13 cellular contexts compared by ENCODE assay signal in the genomic region with DNA sequence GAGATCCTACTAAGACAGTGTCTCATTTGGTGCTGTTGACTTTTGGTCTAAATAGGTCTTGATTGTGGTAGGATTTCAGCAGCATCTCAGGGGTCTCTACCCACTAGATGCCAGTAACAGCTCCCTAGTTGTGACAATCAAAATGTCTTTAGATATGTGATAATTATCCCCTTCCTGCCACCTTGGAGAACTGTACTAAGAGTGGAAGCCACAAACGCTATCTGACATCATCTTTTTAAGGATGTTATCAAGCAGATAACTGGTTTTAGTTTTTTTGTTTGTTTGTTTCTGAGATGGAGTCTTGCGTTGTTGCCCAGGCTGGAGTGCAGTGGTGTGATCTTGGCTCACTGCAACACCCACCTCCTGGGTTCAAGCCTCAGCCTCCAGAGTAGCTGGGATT.
"Had no signal": no experiment of that assay in that cellular context is flagged by ENCODE, and none has a peak within 500 bp of the region (broad histone marks: within the 10 kb centered on the region; RNA-seq: fewer than 3 reads in every experiment).

No MANE protein-coding gene starts in this region.

- H3K36me3 ChIP-seq: sigmoid colon had no signal

- H3K4me3 ChIP-seq: sigmoid colon, suprapubic skin, upper lobe of left lung had no signal

- H3K36me3 Mint-ChIP-seq: WTC11 had no signal

- DNase-seq: activated CD4-positive, alpha-beta T cell treated with anti-CD3 and anti-CD28 coated beads, Interleukin-2, amount 50 U/mL, for 1 hour; activated effector memory CD4-positive, alpha-beta T cell treated with anti-CD3 and anti-CD28 coated beads, Interleukin-2, amount 50 U/mL, for 16 hours; activated T-cell treated with anti-CD3 and anti-CD28 coated beads for 4 hours; foreskin melanocyte; head of caudate nucleus; left colon; nephron progenitor cell; sigmoid colon; stimulated activated CD4-positive, alpha-beta T cell treated with anti-CD3 and anti-CD28 coated beads, Interleukin-12 subunit alpha, Interleukin-12 subunit beta, amount 100 ng/mL, for 4 hours; stimulated activated naive CD8-positive, alpha-beta T cell treated with anti-CD3 and anti-CD28 coated beads, Interleukin-15, Interleukin-2, amounts not matched to agents 100 U/mL and 50 U/mL, for 24 hours; upper lobe of left lung had no signal

- H3K9me3 Mint-ChIP-seq: nephron progenitor cell, WTC11 had no signal

- H3K9me3 ChIP-seq: sigmoid colon, suprapubic skin, upper lobe of left lung had no signal

- H3K27ac Mint-ChIP-seq: nephron progenitor cell, WTC11 had no signal

- H3K27me3 ChIP-seq: sigmoid colon, suprapubic skin, upper lobe of left lung had no signal

- H3K4me3 Mint-ChIP-seq: nephron progenitor cell, WTC11 had no signal

- H3K27ac ChIP-seq: sigmoid colon, suprapubic skin, upper lobe of left lung had no signal

- ATAC-seq: left colon; stimulated activated naive CD8-positive, alpha-beta T cell treated with anti-CD3 and anti-CD28 coated beads, Interleukin-15, Interleukin-2, amounts not matched to agents 100 U/mL and 50 U/mL, for 24 hours; WTC11 had no signal
